ENCODE assay signal across 8 cellular contexts in the genomic region with DNA sequence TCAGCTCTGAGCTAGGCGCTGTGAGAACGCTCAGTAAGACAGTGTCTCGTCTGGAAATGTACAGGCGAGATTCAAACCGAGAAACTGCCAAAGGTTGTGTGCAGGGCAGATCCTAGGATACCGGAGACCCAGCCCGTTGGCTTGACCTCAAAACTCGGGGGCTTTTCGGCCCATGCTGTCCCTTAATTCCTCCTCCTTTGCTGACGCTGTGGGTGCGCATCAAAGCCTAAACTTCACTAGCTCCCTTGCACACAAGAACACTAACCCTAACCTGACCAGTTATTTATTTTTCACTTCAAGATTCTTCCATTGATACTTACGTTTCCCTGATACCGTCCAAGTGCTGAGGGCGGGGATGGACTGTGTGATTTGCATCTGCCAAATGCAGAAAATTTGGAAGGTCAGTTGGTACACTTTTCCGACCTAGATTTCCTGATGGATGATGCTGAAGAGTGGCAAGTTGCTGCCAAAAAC. TPM values are rescaled to one million over a fixed set of nuclear protein-coding genes. Genes with fewer than 3 reads are reported as not detected.
DNase-seq lines count a peak whose midpoint lies in the region; ATAC-seq, FAIRE-seq and TF ChIP-seq lines count a peak whose summit lies in the region.

No MANE protein-coding gene starts in this region.

- DNase-seq in DND-41 (no peak), NT2/D1 (ENCODE audit: low read depth, low spot score) (no peak), endothelial cell of umbilical vein (ENCODE audit: low read depth, low spot score) (no peak), neural progenitor cell (ENCODE audit: low spot score) (no peak), DMS153 treated with DMSO at 0.1 percent for 48 hours (lab: John Stamatoyannopoulos, UW; ENCODE audit: unreplicated experiment) (no peak), T-helper 9 cell (no peak), NCI-H1694 treated with DMSO at 0.1 percent for 48 hours (lab: John Stamatoyannopoulos, UW) (no peak), SKM-1 (lab: John Stamatoyannopoulos, UW; ENCODE audit: unreplicated experiment) (no peak)

- BruUV-seq in endothelial cell of umbilical vein (replicated peaks; lab: Mats Ljungman, UMichigan) = TSS peak; percentile 50

- peaks cover 2% of the 10 kb centered on the region for H3K36me3 Mint-ChIP-seq in neural progenitor cell

- H3K9ac ChIP-seq in DND-41 (ENCODE audit: low read depth, low read length) (peak overlapping the region; percentile 65), NT2/D1 (ENCODE audit: insufficient read length, low read depth) (peak overlapping the region; percentile 90), endothelial cell of umbilical vein (replicated peaks; ENCODE audit: extremely low read depth, insufficient read depth, low read length) (peak overlapping the region; percentile 93), neural progenitor cell (peak overlapping the region; percentile 49)

- H3K27ac Mint-ChIP-seq in neural progenitor cell = peak overlapping the region; percentile 5

- H3K4me1 ChIP-seq in DND-41 (ENCODE audit: insufficient read depth, low read length) (peaks cover 76% of the 10 kb centered on the region), NT2/D1 (ENCODE audit: insufficient read depth, insufficient read length) (no peaks in the 10 kb centered on the region), endothelial cell of umbilical vein (ENCODE audit: control insufficient read depth, extremely low read depth, insufficient read depth, low read length) (peaks cover 33% of the 10 kb centered on the region), neural progenitor cell (peaks cover 16% of the 10 kb centered on the region)

- peaks cover 21% of the 10 kb centered on the region for H3F3A ChIP-seq in neural progenitor cell (ENCODE audit: low read depth)

- no peak for TF ChIP-seq CTCF in DND-41 (IDR thresholded peaks at IDR 0.05; ENCODE audit: borderline replicate concordance, extremely low read depth, low read length, poor library complexity, severe bottlenecking)
- no peak for TF ChIP-seq CTCF in endothelial cell of umbilical vein (IDR thresholded peaks at IDR 0.05; ENCODE audit: extremely low read depth in 1 of 2, insufficient read depth in 1 of 2, low read depth in 1 of 2, low read length in 2 of 2)
- no peak for TF ChIP-seq CTCF in neural progenitor cell (IDR thresholded peaks at IDR 0.05)

- peak overlapping the region; percentile 87 for H3K4me2 ChIP-seq in DND-41 (ENCODE audit: insufficient read depth, low read length)
- H3K4me2 ChIP-seq in endothelial cell of umbilical vein (ENCODE audit: insufficient read depth, low read length) = peak overlapping the region; percentile 74
- H3K4me2 ChIP-seq in neural progenitor cell = peak overlapping the region; percentile 94

- no peaks in the 10 kb centered on the region for H3K9me3 Mint-ChIP-seq in neural progenitor cell

- peaks cover 24% of the 10 kb centered on the region for H4K20me1 ChIP-seq in DND-41 (ENCODE audit: insufficient read depth, low read length)
- peaks cover 2% of the 10 kb centered on the region for H4K20me1 ChIP-seq in endothelial cell of umbilical vein (replicated peaks; ENCODE audit: control insufficient read depth, extremely low read depth, insufficient read depth, low read length)
- H4K20me1 ChIP-seq in neural progenitor cell (ENCODE audit: low read depth) = no peaks in the 10 kb centered on the region

- intact Hi-C loops in endothelial cell of umbilical vein (cut with micrococcal nuclease) = no loop called here

- no peaks in the 10 kb centered on the region for H3K9me1 ChIP-seq in endothelial cell of umbilical vein (replicated peaks; ENCODE audit: control insufficient read depth, extremely low read depth, insufficient read depth, low read length)

- H3K27me3 ChIP-seq in DND-41 (ENCODE audit: insufficient read depth, low read length, poor library complexity) (no peaks in the 10 kb centered on the region), NT2/D1 (ENCODE audit: insufficient read depth, insufficient read length) (no peaks in the 10 kb centered on the region), endothelial cell of umbilical vein (ENCODE audit: control insufficient read depth in 2 of 2, insufficient read depth in 2 of 2, low read length in 2 of 2) (no peaks in the 10 kb centered on the region), neural progenitor cell (peaks cover 5% of the 10 kb centered on the region)

- H3K36me3 ChIP-seq in DND-41 (ENCODE audit: insufficient read depth, low read length) = peaks cover 25% of the 10 kb centered on the region
- peaks cover 12% of the 10 kb centered on the region for H3K36me3 ChIP-seq in NT2/D1 (ENCODE audit: insufficient read depth, insufficient read length, low read length)
- H3K36me3 ChIP-seq in endothelial cell of umbilical vein (ENCODE audit: control insufficient read depth in 2 of 2, extremely low read depth in 1 of 2, insufficient read depth in 2 of 2, low read length in 2 of 2) = peaks cover 2% of the 10 kb centered on the region in 2 experiments
- H3K36me3 ChIP-seq in neural progenitor cell = no peaks in the 10 kb centered on the region

- peak; percentile 35 for FAIRE-seq in endothelial cell of umbilical vein (lab: Jason Lieb, UNC)

- H3K27ac ChIP-seq in DND-41 (ENCODE audit: low read length) (peak overlapping the region; percentile 96), endothelial cell of umbilical vein (ENCODE audit: insufficient read depth, low read depth, low read length) (peak overlapping the region; percentile 88), neural progenitor cell (no peak overlapping the region)

- H3K79me2 ChIP-seq in DND-41 (ENCODE audit: insufficient read depth, low read length) = peaks cover 51% of the 10 kb centered on the region
- peaks cover 38% of the 10 kb centered on the region for H3K79me2 ChIP-seq in endothelial cell of umbilical vein (ENCODE audit: control insufficient read depth, insufficient read depth, low read length)
- H3K79me2 ChIP-seq in neural progenitor cell (ENCODE audit: low read depth) = peaks cover 31% of the 10 kb centered on the region

- peak; percentile 11 for TF ChIP-seq POLR2A in endothelial cell of umbilical vein (IDR thresholded peaks at IDR 0.05; ENCODE audit: low read depth, low read length)

- no peak for ATAC-seq in DND-41 (ENCODE audit: insufficient read depth, low read depth)

- CTCF ChIA-PET in endothelial cell of umbilical vein (lab: Charles Lee) = interaction anchor here (1.2 to 4.0 kb wide), 7 partner anchors 16 to 172 kb away, joined by 3 to 24 read pairs (median 6); no protein-coding TSS in a partner anchor

- H3K4me1 Mint-ChIP-seq in neural progenitor cell = peaks cover 35% of the 10 kb centered on the region

- peak overlapping the region; percentile 99 for H3K4me3 Mint-ChIP-seq in neural progenitor cell

- POLR2A ChIA-PET in endothelial cell of umbilical vein (lab: Charles Lee) = interaction anchor here (0.6 to 1.8 kb wide), 3 partner anchors 30 to 269 kb away, joined by 4 to 12 read pairs (median 10); no protein-coding TSS in a partner anchor

- H3K9me3 ChIP-seq in DND-41 (ENCODE audit: insufficient read depth, low read length, severe bottlenecking) (no peaks in the 10 kb centered on the region), NT2/D1 (ENCODE audit: insufficient read depth, low read length) (no peaks in the 10 kb centered on the region), endothelial cell of umbilical vein (replicated peaks; ENCODE audit: control insufficient read depth, insufficient read depth, low read length) (no peaks in the 10 kb centered on the region), neural progenitor cell (ENCODE audit: low read depth) (no peaks in the 10 kb centered on the region)

- dilution Hi-C loops in endothelial cell of umbilical vein (cut with MboI; ENCODE audit: extremely low pct_ligation_motif_present, low sequenced_read_pairs) = no loop called here

- H3K4me3 ChIP-seq in DND-41 (ENCODE audit: low read depth in 1 of 2, low read length in 2 of 2) = peak overlapping the region; percentile 73 to 75; a peak in 3 of 4 replicates
- H3K4me3 ChIP-seq in NT2/D1 (ENCODE audit: insufficient read length, low read depth) = peak overlapping the region; percentile 85
- peak overlapping the region; percentile 86 to 97 (median 89) for H3K4me3 ChIP-seq in endothelial cell of umbilical vein (replicated peaks in 1 of 3; ENCODE audit: insufficient read depth in 1 of 3, low read depth in 1 of 3, low read length in 3 of 3)
- peak overlapping the region; percentile 99 for H3K4me3 ChIP-seq in neural progenitor cell

- H3K27me3 Mint-ChIP-seq in neural progenitor cell (ENCODE audit: insufficient read depth, low read depth) = peaks cover 8% of the 10 kb centered on the region

- peak overlapping the region; percentile 73 for H2AFZ ChIP-seq in DND-41 (ENCODE audit: low read depth, low read length)
- H2AFZ ChIP-seq in endothelial cell of umbilical vein (ENCODE audit: low read depth, low read length) = peak overlapping the region; percentile 98
- peak overlapping the region; percentile 100 for H2AFZ ChIP-seq in neural progenitor cell (replicated peaks)

TF ChIP-seq in endothelial cell of umbilical vein, 7 proteins besides CTCF, POLR2A, EP300 and RAD21:
- TF ChIP-seq JUN (IDR thresholded peaks at IDR 0.05; ENCODE audit: borderline replicate concordance, insufficient read depth, insufficient read length, low read depth) = no peak
- no peak for TF ChIP-seq GATA2 (IDR thresholded peaks at IDR 0.05; ENCODE audit: insufficient read depth, insufficient read length, low read depth, low read length)
- no peak for TF ChIP-seq FOS (IDR thresholded peaks at IDR 0.05; ENCODE audit: borderline replicate concordance, insufficient read depth, low read length)
- TF ChIP-seq, protein P1, sequence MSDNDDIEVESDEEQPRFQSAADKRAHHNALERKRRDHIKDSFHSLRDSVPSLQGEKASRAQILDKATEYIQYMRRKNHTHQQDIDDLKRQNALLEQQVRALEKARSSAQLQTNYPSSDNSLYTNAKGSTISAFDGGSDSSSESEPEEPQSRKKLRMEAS (IDR thresholded peaks at IDR 0.05; ENCODE audit: insufficient read depth, insufficient read length) = no peak
- TF ChIP-seq MYC (IDR thresholded peaks at IDR 0.05; ENCODE audit: low read depth, low read length) = no peak
- TF ChIP-seq POLR2AphosphoS5 (IDR thresholded peaks at IDR 0.05; ENCODE audit: insufficient read depth, low read depth, low read length) = no peak
- no peak for TF ChIP-seq EZH2 (IDR thresholded peaks at IDR 0.05; ENCODE audit: borderline replicate concordance, low read depth, low read length, severe bottlenecking)

RNA-seq across cellular contexts. Expression of a gene that starts 1.0 kb away (rescaled TPM):
- 116 and 127 TPM in 2 replicates for total RNA-seq in endothelial cell of umbilical vein
- polyA plus RNA-seq in endothelial cell of umbilical vein = 29.2 and 31.0 TPM in 2 replicates
- polyA plus RNA-seq in endothelial cell of umbilical vein (2011; cell fraction: cytosol; rRNA removed) = 41.4 and 42.4 TPM in 2 replicates
- polyA plus RNA-seq in endothelial cell of umbilical vein (2011; cell fraction: nucleus; rRNA removed) = 86.7 and 94.8 TPM in 2 replicates
- 45.3 and 54.2 TPM in 2 replicates for polyA plus RNA-seq in endothelial cell of umbilical vein (2012)
- polyA minus RNA-seq in endothelial cell of umbilical vein = 94.4 and 98.8 TPM in 2 replicates
- 11.4 TPM for polyA minus RNA-seq in endothelial cell of umbilical vein (2011; cell fraction: cytosol; rRNA and poly(A)+ RNA removed)
- polyA minus RNA-seq in endothelial cell of umbilical vein (2011; cell fraction: nucleus; rRNA and poly(A)+ RNA removed) = 152 and 180 TPM in 2 replicates
- 11.8 and 20.8 TPM in 2 replicates for total RNA-seq in neural progenitor cell (ENCODE audit: low replicate concordance)
